8 cellular contexts compared by ENCODE assay signal in the genomic region with DNA sequence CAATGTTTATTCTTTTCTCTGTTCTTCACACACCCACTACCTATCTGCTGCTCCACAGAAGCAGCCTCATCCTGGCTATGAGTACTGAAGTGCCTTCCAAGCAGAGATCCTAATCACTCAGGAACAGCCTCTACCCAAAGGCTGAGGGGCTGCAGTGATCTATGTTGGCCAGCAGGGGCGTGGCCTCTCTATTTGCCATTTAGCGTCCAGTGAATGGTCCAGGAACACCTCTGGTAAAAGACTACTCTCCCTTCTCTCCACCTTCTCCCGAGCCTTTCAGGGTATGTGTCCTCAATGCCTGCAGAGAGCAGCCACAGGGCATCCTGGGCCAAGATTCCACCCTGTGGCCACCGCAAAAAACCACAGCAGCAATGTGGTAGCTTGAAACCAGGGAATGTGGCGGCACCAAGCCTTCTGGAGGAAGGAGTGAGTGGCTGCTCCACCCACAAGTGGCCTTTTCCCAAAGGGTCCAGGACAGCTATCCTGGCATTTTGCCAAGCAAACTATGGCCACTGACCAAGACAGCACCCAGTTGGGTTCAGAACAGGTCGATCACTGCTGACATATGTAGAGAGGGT.
DNase-seq lines count a peak whose midpoint lies in the region; ATAC-seq and TF ChIP-seq lines count a peak whose summit lies in the region.

No MANE protein-coding gene starts in this region.

- H3K27ac ChIP-seq in HL-60 (replicated peaks), result no peak overlapping the region
- H3K27ac ChIP-seq in naive thymus-derived CD4-positive, alpha-beta T cell (ENCODE audit: low read depth, low read length), result no peak overlapping the region

- peaks cover 5 to 33% of the 10 kb centered on the region in 2 donors for H3K4me1 ChIP-seq in naive thymus-derived CD4-positive, alpha-beta T cell (ENCODE audit: control insufficient read depth in 2 of 2, insufficient read depth in 2 of 2, low read length in 2 of 2)

- H3K4me3 ChIP-seq in HL-60 (replicated peaks; ENCODE audit: insufficient read depth, low read length), result no peak overlapping the region
- H3K4me3 ChIP-seq in naive thymus-derived CD4-positive, alpha-beta T cell (ENCODE audit: low read length), result no peak overlapping the region

- POLR2A ChIA-PET in naive thymus-derived CD4-positive, alpha-beta T cell (lab: Charles Lee), result interaction anchor here (1.3 to 3.2 kb wide), 7 partner anchors 16 to 388 kb away, joined by 3 to 19 read pairs (median 5); no protein-coding TSS in a partner anchor

- H3K27me3 ChIP-seq in HL-60 (ENCODE audit: insufficient read depth, poor library complexity, severe bottlenecking), result peaks cover 17% of the 10 kb centered on the region
- H3K27me3 ChIP-seq in naive thymus-derived CD4-positive, alpha-beta T cell (ENCODE audit: control insufficient read depth in 2 of 2, insufficient read depth in 2 of 2, low read length in 2 of 2), result no peaks in the 10 kb centered on the region

- H3K27me3 Mint-ChIP-seq in chondrocyte (ENCODE audit: low read depth), result peaks cover 16% of the 10 kb centered on the region
- peaks cover 0 to 48% (median 0%) of the 10 kb centered on the region in 5 donors for H3K27me3 Mint-ChIP-seq in naive thymus-derived CD4-positive, alpha-beta T cell

- H3K4me1 Mint-ChIP-seq in chondrocyte (ENCODE audit: low read depth), result peaks cover 41% of the 10 kb centered on the region
- peaks cover 18 to 58% (median 38%) of the 10 kb centered on the region in 7 donors for H3K4me1 Mint-ChIP-seq in naive thymus-derived CD4-positive, alpha-beta T cell

- H3K9me3 Mint-ChIP-seq in chondrocyte (ENCODE audit: low read depth), result no peaks in the 10 kb centered on the region
- no peaks in the 10 kb centered on the region for H3K9me3 Mint-ChIP-seq in naive thymus-derived CD4-positive, alpha-beta T cell

- no peak overlapping the region for H3K27ac Mint-ChIP-seq in chondrocyte (ENCODE audit: unreplicated experiment)
- H3K27ac Mint-ChIP-seq in naive thymus-derived CD4-positive, alpha-beta T cell, result peak overlapping the region in 8 of 9 donors; percentile 32 to 91 (median 73)

- intact Hi-C loops in naive thymus-derived CD4-positive, alpha-beta T cell (cut with micrococcal nuclease), result loop anchor here (5.0 kb wide), 3 partner anchors 109 to 519 kb away; a partner anchor contains a TSS

- H3K9me3 ChIP-seq in naive thymus-derived CD4-positive, alpha-beta T cell (ENCODE audit: control insufficient read depth in 2 of 3, low read length in 3 of 3), result no peaks in the 10 kb centered on the region

- H3K36me3 ChIP-seq in naive thymus-derived CD4-positive, alpha-beta T cell (ENCODE audit: control insufficient read depth in 2 of 3, insufficient read depth in 3 of 3, low read length in 3 of 3), result no peaks in the 10 kb centered on the region

- CTCF ChIA-PET in naive thymus-derived CD4-positive, alpha-beta T cell (lab: Charles Lee), result interaction anchor here (0.8 to 8.1 kb wide), 12 partner anchors 15 to 298 kb away, joined by 3 to 107 read pairs (median 5); no protein-coding TSS in a partner anchor

- DNase-seq in activated T-cell treated with anti-CD3 and anti-CD28 coated beads for 48 hours (ENCODE audit: low read depth), result peak; percentile 8
- no peak for DNase-seq in activated T-cell treated with anti-CD3 and anti-CD28 coated beads for 4 hours
- DNase-seq in HL-60 (ENCODE audit: low read depth in 1 of 2, low spot score in 1 of 2), result peak in 1 of 2 experiments; percentile 31
- DNase-seq in chondrocyte (ENCODE audit: low spot score), result no peak
- peak in 3 of 9 donors; percentile 22 to 32 (median 25) for DNase-seq in naive thymus-derived CD4-positive, alpha-beta T cell

- TF ChIP-seq CTCF in HL-60 (IDR thresholded peaks at IDR 0.05; ENCODE audit: insufficient read depth, low read length), result peak; percentile 87
- peak; percentile 77 for TF ChIP-seq CTCF in chondrocyte (IDR thresholded peaks at IDR 0.05)

- ATAC-seq in SK-N-SH treated with all-trans-retinoic acid at 6 μM for 48 hours (peak; percentile 68), GM18861 (IDR thresholded peaks at IDR 0.05; ENCODE audit: unreplicated experiment) (no peak), GM21717 (IDR thresholded peaks at IDR 0.05; ENCODE audit: unreplicated experiment) (no peak)
- peak; percentile 56 for ATAC-seq in naive thymus-derived CD4-positive, alpha-beta T cell

- H3K4me3 Mint-ChIP-seq in chondrocyte (ENCODE audit: unreplicated experiment), result no peak overlapping the region
- peak overlapping the region in 8 of 10 donors; percentile 5 to 68 (median 58) for H3K4me3 Mint-ChIP-seq in naive thymus-derived CD4-positive, alpha-beta T cell

- H3K36me3 Mint-ChIP-seq in chondrocyte (ENCODE audit: low read depth), result no peaks in the 10 kb centered on the region
- H3K36me3 Mint-ChIP-seq in naive thymus-derived CD4-positive, alpha-beta T cell, result no peaks in the 10 kb centered on the region

TF ChIP-seq in SK-N-SH treated with all-trans-retinoic acid at 6 μM for 48 hours, 23 proteins besides CTCF, POLR2A, EP300 and RAD21 (continues in another document):
- no peak for TF ChIP-seq ZNF70 (CRISPR knock-in tag; IDR thresholded peaks at IDR 0.05)
- TF ChIP-seq, protein P1, sequence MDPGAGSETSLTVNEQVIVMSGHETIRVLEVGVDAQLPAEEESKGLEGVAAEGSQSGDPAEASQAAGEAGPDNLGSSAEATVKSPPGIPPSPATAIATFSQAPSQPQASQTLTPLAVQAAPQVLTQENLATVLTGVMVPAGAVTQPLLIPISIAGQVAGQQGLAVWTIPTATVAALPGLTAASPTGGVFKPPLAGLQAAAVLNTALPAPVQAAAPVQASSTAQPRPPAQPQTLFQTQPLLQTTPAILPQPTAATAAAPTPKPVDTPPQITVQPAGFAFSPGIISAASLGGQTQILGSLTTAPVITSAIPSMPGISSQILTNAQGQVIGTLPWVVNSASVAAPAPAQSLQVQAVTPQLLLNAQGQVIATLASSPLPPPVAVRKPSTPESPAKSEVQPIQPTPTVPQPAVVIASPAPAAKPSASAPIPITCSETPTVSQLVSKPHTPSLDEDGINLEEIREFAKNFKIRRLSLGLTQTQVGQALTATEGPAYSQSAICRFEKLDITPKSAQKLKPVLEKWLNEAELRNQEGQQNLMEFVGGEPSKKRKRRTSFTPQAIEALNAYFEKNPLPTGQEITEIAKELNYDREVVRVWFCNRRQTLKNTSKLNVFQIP (CRISPR knock-in tag; IDR thresholded peaks at IDR 0.05; ENCODE audit: borderline replicate concordance, low read depth), result no peak
- TF ChIP-seq GLIS3 (CRISPR knock-in tag; IDR thresholded peaks at IDR 0.05), result no peak
- TF ChIP-seq ZNF8 (CRISPR knock-in tag; IDR thresholded peaks at IDR 0.05), result no peak
- TF ChIP-seq TOX (CRISPR knock-in tag; IDR thresholded peaks at IDR 0.05; ENCODE audit: borderline replicate concordance), result no peak
- no peak for TF ChIP-seq ZNF565 (CRISPR knock-in tag; conservative IDR thresholded peaks at IDR 0.05; ENCODE audit: low read depth)
- TF ChIP-seq ESRRG (CRISPR knock-in tag; IDR thresholded peaks at IDR 0.05), result no peak
- TF ChIP-seq ISL1 (CRISPR knock-in tag; IDR thresholded peaks at IDR 0.05), result no peak
- no peak for TF ChIP-seq TCF4 (CRISPR knock-in tag; IDR thresholded peaks at IDR 0.05; ENCODE audit: borderline replicate concordance)
- TF ChIP-seq ZFP3 (CRISPR knock-in tag; IDR thresholded peaks at IDR 0.05), result no peak
- TF ChIP-seq, protein P2, sequence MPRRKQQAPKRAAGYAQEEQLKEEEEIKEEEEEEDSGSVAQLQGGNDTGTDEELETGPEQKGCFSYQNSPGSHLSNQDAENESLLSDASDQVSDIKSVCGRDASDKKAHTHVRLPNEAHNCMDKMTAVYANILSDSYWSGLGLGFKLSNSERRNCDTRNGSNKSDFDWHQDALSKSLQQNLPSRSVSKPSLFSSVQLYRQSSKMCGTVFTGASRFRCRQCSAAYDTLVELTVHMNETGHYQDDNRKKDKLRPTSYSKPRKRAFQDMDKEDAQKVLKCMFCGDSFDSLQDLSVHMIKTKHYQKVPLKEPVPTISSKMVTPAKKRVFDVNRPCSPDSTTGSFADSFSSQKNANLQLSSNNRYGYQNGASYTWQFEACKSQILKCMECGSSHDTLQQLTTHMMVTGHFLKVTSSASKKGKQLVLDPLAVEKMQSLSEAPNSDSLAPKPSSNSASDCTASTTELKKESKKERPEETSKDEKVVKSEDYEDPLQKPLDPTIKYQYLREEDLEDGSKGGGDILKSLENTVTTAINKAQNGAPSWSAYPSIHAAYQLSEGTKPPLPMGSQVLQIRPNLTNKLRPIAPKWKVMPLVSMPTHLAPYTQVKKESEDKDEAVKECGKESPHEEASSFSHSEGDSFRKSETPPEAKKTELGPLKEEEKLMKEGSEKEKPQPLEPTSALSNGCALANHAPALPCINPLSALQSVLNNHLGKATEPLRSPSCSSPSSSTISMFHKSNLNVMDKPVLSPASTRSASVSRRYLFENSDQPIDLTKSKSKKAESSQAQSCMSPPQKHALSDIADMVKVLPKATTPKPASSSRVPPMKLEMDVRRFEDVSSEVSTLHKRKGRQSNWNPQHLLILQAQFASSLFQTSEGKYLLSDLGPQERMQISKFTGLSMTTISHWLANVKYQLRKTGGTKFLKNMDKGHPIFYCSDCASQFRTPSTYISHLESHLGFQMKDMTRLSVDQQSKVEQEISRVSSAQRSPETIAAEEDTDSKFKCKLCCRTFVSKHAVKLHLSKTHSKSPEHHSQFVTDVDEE (CRISPR knock-in tag; IDR thresholded peaks at IDR 0.05), result no peak
- no peak for TF ChIP-seq OSR1 (CRISPR knock-in tag; IDR thresholded peaks at IDR 0.05)
- TF ChIP-seq, protein P3, sequence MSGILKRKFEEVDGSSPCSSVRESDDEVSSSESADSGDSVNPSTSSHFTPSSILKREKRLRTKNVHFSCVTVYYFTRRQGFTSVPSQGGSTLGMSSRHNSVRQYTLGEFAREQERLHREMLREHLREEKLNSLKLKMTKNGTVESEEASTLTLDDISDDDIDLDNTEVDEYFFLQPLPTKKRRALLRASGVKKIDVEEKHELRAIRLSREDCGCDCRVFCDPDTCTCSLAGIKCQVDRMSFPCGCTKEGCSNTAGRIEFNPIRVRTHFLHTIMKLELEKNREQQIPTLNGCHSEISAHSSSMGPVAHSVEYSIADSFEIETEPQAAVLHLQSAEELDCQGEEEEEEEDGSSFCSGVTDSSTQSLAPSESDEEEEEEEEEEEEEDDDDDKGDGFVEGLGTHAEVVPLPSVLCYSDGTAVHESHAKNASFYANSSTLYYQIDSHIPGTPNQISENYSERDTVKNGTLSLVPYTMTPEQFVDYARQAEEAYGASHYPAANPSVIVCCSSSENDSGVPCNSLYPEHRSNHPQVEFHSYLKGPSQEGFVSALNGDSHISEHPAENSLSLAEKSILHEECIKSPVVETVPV (CRISPR knock-in tag; IDR thresholded peaks at IDR 0.05), result no peak

Comparison
In these comparisons a context has a peak if more than half of its experiments do, and no peak if none do; other contexts are left out.
1. ATAC-seq: peak in SK-N-SH treated with all-trans-retinoic acid at 6 μM for 48 hours (single experiment) and naive thymus-derived CD4-positive, alpha-beta T cell (single experiment); none in GM18861 (single experiment) and GM21717 (single experiment).